17 cellular contexts compared by ENCODE assay signal in genomic region chr9:18910858-18911257, GRCh38.
DNase-seq lines count a peak whose midpoint lies in the region; ATAC-seq and TF ChIP-seq lines count a peak whose summit lies in the region.
"Had no signal": no experiment of that assay in that cellular context is flagged by ENCODE, and none has a peak within 500 bp of the region (broad histone marks: within the 10 kb centered on the region; RNA-seq: fewer than 3 reads in every experiment).

No MANE protein-coding gene starts in this region.

- no peak overlapping the region for H3K27ac Mint-ChIP-seq in HFFc6
- peak overlapping the region; percentile 60 for H3K27ac Mint-ChIP-seq in chondrocyte (ENCODE audit: unreplicated experiment)
- H3K27ac Mint-ChIP-seq in progenitor cell of endocrine pancreas = peak overlapping the region; percentile 65
- H3K27ac Mint-ChIP-seq: activated naive CD8-positive, alpha-beta T cell treated with anti-CD3 and anti-CD28 coated beads, Interleukin-2, amount 50 U/mL, for 24 hours; activated T-helper 17 cell treated with anti-CD3 and anti-CD28 coated beads, Interleukin-2, amount 50 U/mL, for 72 hours had no signal

- H3K4me3 Mint-ChIP-seq in HFFc6 = no peak overlapping the region
- no peak overlapping the region for H3K4me3 Mint-ChIP-seq in chondrocyte (ENCODE audit: unreplicated experiment)
- H3K4me3 Mint-ChIP-seq in progenitor cell of endocrine pancreas (ENCODE audit: low read depth) = no peak overlapping the region
- H3K4me3 Mint-ChIP-seq: activated naive CD8-positive, alpha-beta T cell treated with anti-CD3 and anti-CD28 coated beads, Interleukin-2, amount 50 U/mL, for 24 hours; activated T-helper 17 cell treated with anti-CD3 and anti-CD28 coated beads, Interleukin-2, amount 50 U/mL, for 72 hours had no signal

- H3K27me3 Mint-ChIP-seq in HFFc6 (ENCODE audit: insufficient read depth) = peaks cover 8% of the 10 kb centered on the region
- H3K27me3 Mint-ChIP-seq in chondrocyte (ENCODE audit: low read depth) = no peaks in the 10 kb centered on the region
- H3K27me3 Mint-ChIP-seq in progenitor cell of endocrine pancreas = peaks cover 3% of the 10 kb centered on the region
- H3K27me3 Mint-ChIP-seq: activated naive CD8-positive, alpha-beta T cell treated with anti-CD3 and anti-CD28 coated beads, Interleukin-2, amount 50 U/mL, for 24 hours had no signal

- peak; percentile 22; the same call in 1 of the 2 replicates for TF ChIP-seq CTCF in HFFc6 (IDR thresholded peaks at IDR 0.05)
- no peak for TF ChIP-seq CTCF in chondrocyte (IDR thresholded peaks at IDR 0.05)
- no peak for TF ChIP-seq CTCF in progenitor cell of endocrine pancreas (IDR thresholded peaks at IDR 0.05; ENCODE audit: unreplicated experiment)

- ATAC-seq in GM19455 (IDR thresholded peaks at IDR 0.05; ENCODE audit: unreplicated experiment) (no peak), GM19023 (IDR thresholded peaks at IDR 0.05; ENCODE audit: unreplicated experiment) (no peak)
- ATAC-seq: activated naive CD8-positive, alpha-beta T cell treated with anti-CD3 and anti-CD28 coated beads, Interleukin-2, amount 50 U/mL, for 24 hours; activated T-helper 17 cell treated with anti-CD3 and anti-CD28 coated beads, Interleukin-2, amount 50 U/mL, for 72 hours; left lung; pancreas had no signal

- H3K36me3 Mint-ChIP-seq in HFFc6 (ENCODE audit: low read depth) = peaks cover 33% of the 10 kb centered on the region
- H3K36me3 Mint-ChIP-seq in chondrocyte (ENCODE audit: low read depth) = no peaks in the 10 kb centered on the region
- H3K36me3 Mint-ChIP-seq in progenitor cell of endocrine pancreas (ENCODE audit: insufficient read depth) = no peaks in the 10 kb centered on the region

- no peak for DNase-seq in HFFc6
- peak; percentile 46 for DNase-seq in NCI-H345 treated with DMSO at 0.1 percent for 48 hours (lab: John Stamatoyannopoulos, UW; ENCODE audit: unreplicated experiment)
- DNase-seq in chondrocyte (ENCODE audit: low spot score) = no peak
- no peak for DNase-seq in progenitor cell of endocrine pancreas (ENCODE audit: low spot score, unreplicated experiment)
- DNase-seq in central memory CD4-positive, alpha-beta T cell = no peak
- DNase-seq: activated naive CD8-positive, alpha-beta T cell treated with anti-CD3 and anti-CD28 coated beads, Interleukin-2, amount 50 U/mL, for 24 hours; BE2C; caudate nucleus; left lung; NCI-H1048; NCI-H82; pancreas; stimulated activated CD4-positive, alpha-beta T cell treated with anti-CD3 and anti-CD28 coated beads, Interleukin-4, amount 100 ng/mL, for 24 hours; WERI-Rb-1 had no signal

- peaks cover 46% of the 10 kb centered on the region for H3K4me1 Mint-ChIP-seq in HFFc6 (ENCODE audit: low read depth)
- peaks cover 32% of the 10 kb centered on the region for H3K4me1 Mint-ChIP-seq in chondrocyte (ENCODE audit: low read depth)
- H3K4me1 Mint-ChIP-seq in progenitor cell of endocrine pancreas (ENCODE audit: low read depth) = peaks cover 9% of the 10 kb centered on the region
- H3K4me1 Mint-ChIP-seq: activated naive CD8-positive, alpha-beta T cell treated with anti-CD3 and anti-CD28 coated beads, Interleukin-2, amount 50 U/mL, for 24 hours; activated T-helper 17 cell treated with anti-CD3 and anti-CD28 coated beads, Interleukin-2, amount 50 U/mL, for 72 hours had no signal

- H3K9me3 Mint-ChIP-seq in HFFc6 (no peaks in the 10 kb centered on the region), chondrocyte (ENCODE audit: low read depth) (no peaks in the 10 kb centered on the region), progenitor cell of endocrine pancreas (ENCODE audit: low read depth) (no peaks in the 10 kb centered on the region)
- H3K9me3 Mint-ChIP-seq: activated naive CD8-positive, alpha-beta T cell treated with anti-CD3 and anti-CD28 coated beads, Interleukin-2, amount 50 U/mL, for 24 hours; activated T-helper 17 cell treated with anti-CD3 and anti-CD28 coated beads, Interleukin-2, amount 50 U/mL, for 72 hours had no signal
